In the genomic region with DNA sequence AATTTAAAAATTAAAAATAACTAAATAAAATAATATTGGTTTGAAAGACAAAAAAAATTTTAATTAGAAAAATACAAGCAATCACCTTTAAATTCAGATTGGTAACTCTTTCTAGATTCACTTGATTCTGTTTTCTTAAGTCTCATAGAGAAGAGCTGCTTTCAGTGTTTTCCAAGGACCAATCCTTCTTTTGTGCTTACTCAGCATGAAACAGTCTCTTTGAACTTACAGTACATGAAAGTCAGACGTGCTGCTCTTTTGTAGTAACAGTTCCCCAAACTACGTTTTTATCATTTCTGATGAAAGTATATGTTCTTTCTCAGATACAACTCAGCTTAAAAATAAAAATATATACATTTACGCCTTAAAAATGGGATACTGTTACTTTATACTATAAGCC, we compare ENCODE assay signal across 1 cellular context.
A peak's percentile ranks its signal among the peaks of the same experiment; 100 is the strongest.
TF ChIP-seq lines count a peak whose summit lies in the region.

No MANE protein-coding gene starts in this region.

TF ChIP-seq in IMR-90, 13 proteins besides CTCF, POLR2A, EP300 and RAD21:
- no peak for TF ChIP-seq USF2 (IDR thresholded peaks at IDR 0.05; ENCODE audit: low read depth, low read length)
- TF ChIP-seq MAFK (IDR thresholded peaks at IDR 0.05; ENCODE audit: low read depth, low read length): peak; percentile 95
